ENCODE assay signal across 14 cellular contexts in genomic region chr5:78799254-78800017, GRCh38.
DNase-seq lines count a peak whose midpoint lies in the region; ATAC-seq and TF ChIP-seq lines count a peak whose summit lies in the region.
"Had no signal": no experiment of that assay in that cellular context is flagged by ENCODE, and none has a peak within 500 bp of the region (broad histone marks: within the 10 kb centered on the region; RNA-seq: fewer than 3 reads in every experiment).

No MANE protein-coding gene starts in this region.

- DNase-seq in BE2C (no peak), NCI-H226 (peak; percentile 57), coronary artery (ENCODE audit: low spot score) (no peak), myocyte (ENCODE audit: low read depth) (peak; percentile 63), putamen (ENCODE audit: low spot score) (no peak)
- no peak for DNase-seq in CD4-positive, alpha-beta T cell
- DNase-seq: activated CD8-positive, alpha-beta memory T cell treated with anti-CD3 and anti-CD28 coated beads, Interleukin-2, amount 50 U/mL, for 4 hours; NCI-H187 treated with DMSO at 0.1 percent for 48 hours; NCI-H69; SHP77 had no signal

- POLR2A ChIA-PET in CD4-positive, alpha-beta T cell (lab: Charles Lee) = no interaction called here

- no peaks in the 10 kb centered on the region for H3K27me3 Mint-ChIP-seq in CD4-positive, alpha-beta T cell
- H3K27me3 Mint-ChIP-seq: stimulated activated naive CD8-positive, alpha-beta T cell treated with anti-CD3 and anti-CD28 coated beads, Interleukin-15, Interleukin-2, amounts not matched to agents 100 ng/mL and 50 ng/mL, for 24 hours had no signal

- H3K27me3 ChIP-seq in BE2C = no peaks in the 10 kb centered on the region
- H3K27me3 ChIP-seq in CD4-positive, alpha-beta T cell (ENCODE audit: control insufficient read depth, insufficient read depth, low read length) = no peaks in the 10 kb centered on the region

- H3K27ac ChIP-seq in coronary artery = peak overlapping the region in 1 of 2 donors; percentile 11
- H3K27ac ChIP-seq in CD4-positive, alpha-beta T cell (ENCODE audit: low read depth, low read length) = no peak overlapping the region
- H3K27ac ChIP-seq: prostate gland had no signal

- H3K4me3 Mint-ChIP-seq in CD4-positive, alpha-beta T cell = no peak overlapping the region
- H3K4me3 Mint-ChIP-seq: stimulated activated naive CD8-positive, alpha-beta T cell treated with anti-CD3 and anti-CD28 coated beads, Interleukin-15, Interleukin-2, amounts not matched to agents 100 ng/mL and 50 ng/mL, for 24 hours had no signal

- no peak for ATAC-seq in HG02759 (IDR thresholded peaks at IDR 0.05; ENCODE audit: unreplicated experiment)
- no peak for ATAC-seq in CD4-positive, alpha-beta T cell (ENCODE audit: poor library complexity)
- ATAC-seq in GM18502 (IDR thresholded peaks at IDR 0.05; ENCODE audit: poor library complexity, unreplicated experiment) = no peak

- no peak overlapping the region for H3K27ac Mint-ChIP-seq in CD4-positive, alpha-beta T cell
- H3K27ac Mint-ChIP-seq: stimulated activated naive CD8-positive, alpha-beta T cell treated with anti-CD3 and anti-CD28 coated beads, Interleukin-15, Interleukin-2, amounts not matched to agents 100 ng/mL and 50 ng/mL, for 24 hours had no signal

- H3K4me1 ChIP-seq in BE2C = peaks cover 29% of the 10 kb centered on the region
- H3K4me1 ChIP-seq: prostate gland had no signal

- no peak overlapping the region for H3K4me3 ChIP-seq in BE2C (ENCODE audit: low read depth, low read length)
- peak overlapping the region; percentile 8 for H3K4me3 ChIP-seq in coronary artery
- H3K4me3 ChIP-seq: prostate gland had no signal

- intact Hi-C loops in CD4-positive, alpha-beta T cell (cut with DNase I, micrococcal nuclease) = no loop called here

- no peaks in the 10 kb centered on the region for H3K36me3 ChIP-seq in BE2C
- H3K36me3 ChIP-seq: prostate gland had no signal

- H3K36me3 Mint-ChIP-seq in CD4-positive, alpha-beta T cell (ENCODE audit: low read depth) = peaks cover 25% of the 10 kb centered on the region

- H3K4me1 Mint-ChIP-seq in CD4-positive, alpha-beta T cell (ENCODE audit: low read depth) = no peaks in the 10 kb centered on the region

- TF ChIP-seq CTCF in BE2C (IDR thresholded peaks at IDR 0.05; ENCODE audit: low read depth, low read length) (peak; percentile 18; the same call in 1 of the 2 replicates), coronary artery (IDR thresholded peaks at IDR 0.05) (no peak)
- no peak for TF ChIP-seq CTCF in CD4-positive, alpha-beta T cell (IDR thresholded peaks at IDR 0.05)

- CTCF ChIA-PET in CD4-positive, alpha-beta T cell (lab: Charles Lee) = no interaction called here

- H3K9me3 Mint-ChIP-seq in CD4-positive, alpha-beta T cell = peaks cover 5% of the 10 kb centered on the region

- H3K9me3 ChIP-seq in BE2C = no peaks in the 10 kb centered on the region
- H3K9me3 ChIP-seq in CD4-positive, alpha-beta T cell (ENCODE audit: control insufficient read depth, low read length) = no peaks in the 10 kb centered on the region
- H3K9me3 ChIP-seq: prostate gland had no signal

Comparison
In these comparisons a context has a peak if more than half of its experiments do, and no peak if none do; other contexts are left out.
1. DNase-seq: peak in NCI-H226 (single experiment) and myocyte (single experiment); none in BE2C (single experiment), coronary artery (single experiment), CD4-positive, alpha-beta T cell (0 of 10) and putamen (single experiment).